ENCODE assay signal across 27 cellular contexts in genomic region chr6:101534821-101535220, GRCh38.
A peak's percentile ranks its signal among the peaks of the same experiment; 100 is the strongest.
DNase-seq lines count a peak whose midpoint lies in the region; ATAC-seq and TF ChIP-seq lines count a peak whose summit lies in the region.
"Had no signal": no experiment of that assay in that cellular context is flagged by ENCODE, and none has a peak within 500 bp of the region (broad histone marks: within the 10 kb centered on the region; RNA-seq: fewer than 3 reads in every experiment).

No MANE protein-coding gene starts in this region.

- CTCF ChIA-PET in IMR-90 (lab: Yijun Ruan, JAX): no interaction called here

- WGBS in IMR-90 (ENCODE audit: extremely low coverage in 2 of 2, insufficient read length in 1 of 2), 2 experiments: no CpG with 5 or more reads among the region's 3 CpGs
- 66 to 74% methylated on average over 3 of the region's 3 CpGs for WGBS in heart right ventricle, 2 donors
- WGBS in aorta, 2 donors: 25 to 36% methylated on average over 3 of the region's 3 CpGs

- dilution Hi-C loops in IMR-90 (cut with HindIII; ENCODE audit: low sequenced_read_pairs, unreplicated experiment): no loop called here

- H3K36me3 Mint-ChIP-seq in activated naive CD8-positive, alpha-beta T cell treated with anti-CD3 and anti-CD28 coated beads for 36 hours: no peaks in the 10 kb centered on the region
- H3K36me3 Mint-ChIP-seq: activated naive CD4-positive, alpha-beta T cell treated with anti-CD3 and anti-CD28 coated beads, Interleukin-2, amount 10 ng/mL, durations not matched to agents 7 days and 5 days; CD14-positive monocyte; natural killer cell; stimulated activated effector memory CD8-positive, alpha-beta T cell treated with anti-CD3 and anti-CD28 coated beads, Interleukin-12 subunit alpha, Interleukin-12 subunit beta, amount 100 ng/mL, for 72 hours had no signal

- peak overlapping the region; percentile 69; the same call in 1 of the 2 replicates for H3K18ac ChIP-seq in IMR-90 (ENCODE audit: low read depth, low read length)

- no peak overlapping the region for H2BK20ac ChIP-seq in IMR-90 (ENCODE audit: low read depth, low read length)

- no peak overlapping the region for H3K4me3 Mint-ChIP-seq in activated naive CD8-positive, alpha-beta T cell treated with anti-CD3 and anti-CD28 coated beads for 36 hours
- H3K4me3 Mint-ChIP-seq: activated CD8-positive, alpha-beta T cell treated with anti-CD3 and anti-CD28 coated beads, Interleukin-2, amount 10 ng/mL, durations not matched to agents 7 days and 5 days; activated naive CD4-positive, alpha-beta T cell treated with anti-CD3 and anti-CD28 coated beads, Interleukin-2, amount 10 ng/mL, durations not matched to agents 7 days and 5 days; activated T-helper 17 cell treated with anti-CD3 and anti-CD28 coated beads, Interleukin-2, amount 50 U/mL, for 72 hours; CD14-positive monocyte; effector memory CD8-positive, alpha-beta T cell; natural killer cell; stimulated activated effector memory CD8-positive, alpha-beta T cell treated with anti-CD3 and anti-CD28 coated beads, Interleukin-12 subunit alpha, Interleukin-12 subunit beta, amount 100 ng/mL, for 72 hours; T-helper 2 cell treated with Interferon-gamma antibody and Interleukin-4, amounts not matched to agents 5 μg/mL and 100 μg/mL, for 36 hours had no signal

- H2BK15ac ChIP-seq in IMR-90 (ENCODE audit: low read depth, low read length): no peak overlapping the region; the same call in 2 of the 3 replicates

- POLR2A ChIA-PET in IMR-90 (lab: Charles Lee; ENCODE audit: unreplicated experiment): no interaction called here

- no peak overlapping the region for H3K27ac Mint-ChIP-seq in activated naive CD8-positive, alpha-beta T cell treated with anti-CD3 and anti-CD28 coated beads for 36 hours
- H3K27ac Mint-ChIP-seq: activated CD8-positive, alpha-beta T cell treated with anti-CD3 and anti-CD28 coated beads, Interleukin-2, amount 10 ng/mL, durations not matched to agents 7 days and 5 days; activated naive CD4-positive, alpha-beta T cell treated with anti-CD3 and anti-CD28 coated beads, Interleukin-2, amount 10 ng/mL, durations not matched to agents 7 days and 5 days; activated T-helper 17 cell treated with anti-CD3 and anti-CD28 coated beads, Interleukin-2, amount 50 U/mL, for 72 hours; CD14-positive monocyte; effector memory CD8-positive, alpha-beta T cell; natural killer cell; stimulated activated effector memory CD8-positive, alpha-beta T cell treated with anti-CD3 and anti-CD28 coated beads, Interleukin-12 subunit alpha, Interleukin-12 subunit beta, amount 100 ng/mL, for 72 hours; T-helper 2 cell treated with Interferon-gamma antibody and Interleukin-4, amounts not matched to agents 5 μg/mL and 100 μg/mL, for 36 hours had no signal

- H3K9me3 ChIP-seq in IMR-90 (ENCODE audit: control insufficient read depth, insufficient read depth, low read length): no peaks in the 10 kb centered on the region
- H3K9me3 ChIP-seq in heart right ventricle: no peaks in the 10 kb centered on the region
- H3K9me3 ChIP-seq in aorta (ENCODE audit: control insufficient read depth, low read length): no peaks in the 10 kb centered on the region
- H3K9me3 ChIP-seq: lower lobe of right lung, transverse colon had no signal

- 0 out of 2 replicates have a peak, but pooled peaks cover 2% of the 10 kb centered on the region for H3K9me1 ChIP-seq in IMR-90 (ENCODE audit: insufficient read depth, low read length)

- H3K4me2 ChIP-seq in IMR-90 (ENCODE audit: low read depth, low read length): peak overlapping the region; percentile 92

- H2AFZ ChIP-seq in IMR-90 (replicated peaks; ENCODE audit: low read length, poor library complexity): no peak overlapping the region

- peaks cover 0 to 3% of the 10 kb centered on the region in 2 experiments; a peak in 1 of 4 replicates for H3K79me1 ChIP-seq in IMR-90 (ENCODE audit: low read depth in 1 of 2, low read length in 2 of 2)

- DNase-seq in IMR-90 (peak; percentile 19), amniotic epithelial cell (ENCODE audit: low read depth) (peak; percentile 59), fibroblast of pulmonary artery (ENCODE audit: low read depth) (peak; percentile 7), NCI-H748 treated with DMSO at 0.1 percent for 48 hours (lab: John Stamatoyannopoulos, UW) (no peak), heart right ventricle (no peak), aorta (no peak)
- DNase-seq in activated naive CD8-positive, alpha-beta T cell treated with anti-CD3 and anti-CD28 coated beads for 36 hours: no peak
- DNase-seq: activated CD8-positive, alpha-beta T cell treated with anti-CD3 and anti-CD28 coated beads, Interleukin-2, amount 10 ng/mL, durations not matched to agents 7 days and 5 days; activated naive CD4-positive, alpha-beta T cell treated with anti-CD3 and anti-CD28 coated beads, Interleukin-2, amount 10 ng/mL, durations not matched to agents 7 days and 5 days; amygdala; DMS79 treated with DMSO at 0.1 percent for 48 hours; effector memory CD8-positive, alpha-beta T cell; erythroblast; Karpas-422; lower lobe of right lung; natural killer cell; NCI-H2029; NCI-H524; occipital lobe; Right ventricle myocardium superior; transverse colon had no signal

- ATAC-seq in IMR-90 (ENCODE audit: low read depth): peak; percentile 28; the same call in 1 of the 2 replicates
- ATAC-seq in heart right ventricle: no peak
- no peak for ATAC-seq in aorta (ENCODE audit: low FRiP score)
- ATAC-seq: activated CD8-positive, alpha-beta T cell treated with anti-CD3 and anti-CD28 coated beads, Interleukin-2, amount 10 ng/mL, durations not matched to agents 7 days and 5 days; activated T-helper 17 cell treated with anti-CD3 and anti-CD28 coated beads, Interleukin-2, amount 50 U/mL, for 72 hours; effector memory CD8-positive, alpha-beta T cell; HepG2; lower lobe of right lung; natural killer cell; stimulated activated effector memory CD8-positive, alpha-beta T cell treated with anti-CD3 and anti-CD28 coated beads, Interleukin-12 subunit alpha, Interleukin-12 subunit beta, amount 100 ng/mL, for 72 hours had no signal

- no peak for TF ChIP-seq RAD21 in IMR-90 (IDR thresholded peaks at IDR 0.05; ENCODE audit: low read length)

- peak overlapping the region; percentile 56 for H2BK5ac ChIP-seq in IMR-90 (ENCODE audit: low read depth, low read length, poor library complexity, severe bottlenecking)

- H4K5ac ChIP-seq in IMR-90 (ENCODE audit: low read depth, low read length): peak overlapping the region; percentile 80; the same call in 1 of the 2 replicates

- H3K4me1 ChIP-seq in IMR-90 (ENCODE audit: control insufficient read depth, insufficient read depth, low read length) (no peaks in the 10 kb centered on the region; the same call in 1 of the 2 replicates), heart right ventricle (no peaks in the 10 kb centered on the region), aorta (ENCODE audit: control insufficient read depth in 1 of 2, insufficient read depth in 2 of 2, low read length in 2 of 2) (no peaks in the 10 kb centered on the region)
- H3K4me1 ChIP-seq: lower lobe of right lung, transverse colon had no signal

- peak overlapping the region; percentile 67; the same call in 1 of the 2 replicates for H3K27ac ChIP-seq in IMR-90 (ENCODE audit: insufficient read depth, low read length)
- no peak overlapping the region for H3K27ac ChIP-seq in heart right ventricle
- no peak overlapping the region for H3K27ac ChIP-seq in aorta (ENCODE audit: low read depth in 1 of 2, low read length in 2 of 2)
- H3K27ac ChIP-seq: coronary artery, lower lobe of right lung, transverse colon had no signal

- H3K4ac ChIP-seq in IMR-90 (ENCODE audit: low read depth, low read length): no peak overlapping the region

- H3K9ac ChIP-seq in IMR-90 (ENCODE audit: low read depth, low read length): peak overlapping the region; percentile 29; the same call in 1 of the 2 replicates

- peak overlapping the region; percentile 6; the same call in 1 of the 2 replicates for H2BK120ac ChIP-seq in IMR-90 (ENCODE audit: low read depth, low read length)

- TF ChIP-seq POLR2A in IMR-90 (IDR thresholded peaks at IDR 0.05; ENCODE audit: low read depth, low read length): no peak

- no peak overlapping the region for H3K23ac ChIP-seq in IMR-90 (ENCODE audit: low read depth, low read length)

- intact Hi-C loops in IMR-90 (cut with micrococcal nuclease): no loop called here
- intact Hi-C loops in heart right ventricle (cut with DNase I): no loop called here
- intact Hi-C loops in aorta (cut with DNase I): no loop called here

- H3K56ac ChIP-seq in IMR-90 (ENCODE audit: extremely low read depth, insufficient read depth, low read length): peak overlapping the region; percentile 46; the same call in 1 of the 2 replicates

- H3K36me3 ChIP-seq in IMR-90 (ENCODE audit: control insufficient read depth, insufficient read depth, low read length): no peaks in the 10 kb centered on the region
- no peaks in the 10 kb centered on the region for H3K36me3 ChIP-seq in heart right ventricle
- no peaks in the 10 kb centered on the region for H3K36me3 ChIP-seq in aorta (ENCODE audit: control insufficient read depth in 1 of 2, insufficient read depth in 2 of 2, low read length in 1 of 2)
- H3K36me3 ChIP-seq: lower lobe of right lung, transverse colon had no signal

- TF ChIP-seq CTCF in IMR-90 (conservative IDR thresholded peaks at IDR 0.05; ENCODE audit: low read depth, low read length) (no peak), fibroblast of pulmonary artery (IDR thresholded peaks at IDR 0.05; ENCODE audit: low read length, missing control alignments) (no peak), heart right ventricle (IDR thresholded peaks at IDR 0.05) (no peak)

- H3K14ac ChIP-seq in IMR-90 (replicated peaks; ENCODE audit: low read depth, low read length): no peak overlapping the region

- peak overlapping the region; percentile 42; the same call in 1 of the 2 replicates for H3K4me3 ChIP-seq in IMR-90 (ENCODE audit: insufficient read depth, low read depth, low read length)
- H3K4me3 ChIP-seq in fibroblast of pulmonary artery (replicated peaks; ENCODE audit: low read depth, low read length): no peak overlapping the region
- no peak overlapping the region for H3K4me3 ChIP-seq in heart right ventricle
- H3K4me3 ChIP-seq in aorta (ENCODE audit: low read length in 2 of 2): no peak overlapping the region
- H3K4me3 ChIP-seq: coronary artery, lower lobe of right lung, transverse colon had no signal

- H3K27me3 ChIP-seq in IMR-90 (ENCODE audit: control insufficient read depth, insufficient read depth, low read length) (no peaks in the 10 kb centered on the region), heart right ventricle (no peaks in the 10 kb centered on the region), aorta (ENCODE audit: control insufficient read depth in 1 of 2, insufficient read depth in 2 of 2, low read length in 1 of 2) (no peaks in the 10 kb centered on the region)
- H3K27me3 ChIP-seq: transverse colon had no signal

- in situ Hi-C loops in IMR-90 (cut with MboI; ENCODE audit: low sequenced_read_pairs): no loop called here

- H3K9me3 Mint-ChIP-seq in activated naive CD8-positive, alpha-beta T cell treated with anti-CD3 and anti-CD28 coated beads for 36 hours: peaks cover 2% of the 10 kb centered on the region
- H3K9me3 Mint-ChIP-seq: activated naive CD4-positive, alpha-beta T cell treated with anti-CD3 and anti-CD28 coated beads, Interleukin-2, amount 10 ng/mL, durations not matched to agents 7 days and 5 days; CD14-positive monocyte; T-helper 2 cell treated with Interferon-gamma antibody and Interleukin-4, amounts not matched to agents 5 μg/mL and 100 μg/mL, for 36 hours had no signal

- H2AK9ac ChIP-seq in IMR-90 (replicated peaks; ENCODE audit: low read depth, low read length, poor library complexity): no peak overlapping the region

- no peaks in the 10 kb centered on the region for H3K27me3 Mint-ChIP-seq in activated naive CD8-positive, alpha-beta T cell treated with anti-CD3 and anti-CD28 coated beads for 36 hours
- H3K27me3 Mint-ChIP-seq: activated naive CD4-positive, alpha-beta T cell treated with anti-CD3 and anti-CD28 coated beads, Interleukin-2, amount 10 ng/mL, durations not matched to agents 7 days and 5 days; activated T-helper 17 cell treated with anti-CD3 and anti-CD28 coated beads, Interleukin-2, amount 50 U/mL, for 72 hours; effector memory CD8-positive, alpha-beta T cell had no signal

- no peak overlapping the region for H2AK5ac ChIP-seq in IMR-90 (ENCODE audit: low read depth, low read length)

- no TSS peak for BruUV-seq in IMR-90 (replicated peaks; lab: Mats Ljungman, UMichigan)

- H4K8ac ChIP-seq in IMR-90 (ENCODE audit: low read depth in 2 of 2, low read length in 2 of 2): peak overlapping the region in 1 of 2 experiments; percentile 6; a peak in 1 of 4 replicates

- no peaks in the 10 kb centered on the region for H3K4me1 Mint-ChIP-seq in activated naive CD8-positive, alpha-beta T cell treated with anti-CD3 and anti-CD28 coated beads for 36 hours
- H3K4me1 Mint-ChIP-seq: activated naive CD4-positive, alpha-beta T cell treated with anti-CD3 and anti-CD28 coated beads, Interleukin-2, amount 10 ng/mL, durations not matched to agents 7 days and 5 days; activated T-helper 17 cell treated with anti-CD3 and anti-CD28 coated beads, Interleukin-2, amount 50 U/mL, for 72 hours; CD14-positive monocyte; natural killer cell; stimulated activated effector memory CD8-positive, alpha-beta T cell treated with anti-CD3 and anti-CD28 coated beads, Interleukin-12 subunit alpha, Interleukin-12 subunit beta, amount 100 ng/mL, for 72 hours had no signal

- H4K91ac ChIP-seq in IMR-90 (ENCODE audit: insufficient read depth, low read depth, low read length): peak overlapping the region; percentile 7; the same call in 1 of the 2 replicates

- H4K20me1 ChIP-seq in IMR-90 (ENCODE audit: insufficient read depth, low read length): no peaks in the 10 kb centered on the region

Comparison
In these comparisons a context has a peak if more than half of its experiments do, and no peak if none do; other contexts are left out.
1. DNase-seq: peak in IMR-90 (single experiment), amniotic epithelial cell (single experiment) and fibroblast of pulmonary artery (single experiment); none in NCI-H748 treated with DMSO at 0.1 percent for 48 hours (single experiment), heart right ventricle (0 of 2), activated naive CD8-positive, alpha-beta T cell treated with anti-CD3 and anti-CD28 coated beads for 36 hours (single experiment) and aorta (0 of 2).